Comparison of ENCODE assay signal across 2 cellular contexts in genomic region chr10:112388041-112388440, GRCh38. TPM values are rescaled to one million over a fixed set of nuclear protein-coding genes. Genes with fewer than 3 reads are reported as not detected.
"Had no signal": no experiment of that assay in that cellular context is flagged by ENCODE, and none has a peak within 500 bp of the region (broad histone marks: within the 10 kb centered on the region; RNA-seq: fewer than 3 reads in every experiment).

No MANE protein-coding gene starts in this region.

RNA-seq across cellular contexts. Expression of gene ACSL5, which starts 14.1 kb away (rescaled TPM):
- total RNA-seq: cardiac muscle cell, endodermal cell had no signal
- polyA plus RNA-seq: cardiac muscle cell had no signal
